16 cellular contexts compared by ENCODE assay signal in genomic region chr1:36523850-36524249, GRCh38. TPM values are rescaled to one million over a fixed set of nuclear protein-coding genes. Genes with fewer than 3 reads are reported as not detected.
DNase-seq lines count a peak whose midpoint lies in the region; ATAC-seq, FAIRE-seq and TF ChIP-seq lines count a peak whose summit lies in the region.
"Had no signal": no experiment of that assay in that cellular context is flagged by ENCODE, and none has a peak within 500 bp of the region (broad histone marks: within the 10 kb centered on the region; RNA-seq: fewer than 3 reads in every experiment).

No MANE protein-coding gene starts in this region.

- H3K36me3 ChIP-seq in osteoblast (ENCODE audit: insufficient read depth, low read length): no peaks in the 10 kb centered on the region
- no peaks in the 10 kb centered on the region for H3K36me3 ChIP-seq in upper lobe of right lung
- H3K36me3 ChIP-seq: pancreas, upper lobe of left lung had no signal

- no peaks in the 10 kb centered on the region for H4K20me1 ChIP-seq in osteoblast (ENCODE audit: insufficient read depth, low read length)

- H3K4me2 ChIP-seq in osteoblast (ENCODE audit: insufficient read depth, low read length): no peak overlapping the region

- no peak overlapping the region for H2AFZ ChIP-seq in osteoblast (ENCODE audit: low read length)

- H3K79me2 ChIP-seq in osteoblast (ENCODE audit: insufficient read depth, low read length): no peaks in the 10 kb centered on the region

- H3K4me3 Mint-ChIP-seq in natural killer cell treated with Interleukin-12 subunit alpha and Interleukin-12 subunit beta and Interleukin-15 and Interleukin-18, amount 100 ng/mL, for 72 hours: peak overlapping the region; percentile 16
- no peak overlapping the region for H3K4me3 Mint-ChIP-seq in natural killer cell
- H3K4me3 Mint-ChIP-seq in activated CD4-positive, alpha-beta memory T cell treated with anti-CD3 and anti-CD28 coated beads for 36 hours: peak overlapping the region; percentile 48
- H3K4me3 Mint-ChIP-seq: activated naive CD4-positive, alpha-beta T cell treated with anti-CD3 and anti-CD28 coated beads, Interleukin-2, amount 10 ng/mL, durations not matched to agents 7 days and 5 days had no signal

- H3K9me3 ChIP-seq in osteoblast (ENCODE audit: low read depth, low read length) (no peaks in the 10 kb centered on the region), upper lobe of right lung (no peaks in the 10 kb centered on the region)
- H3K9me3 ChIP-seq: pancreas, upper lobe of left lung had no signal

- CTCF ChIA-PET in activated CD4-positive, alpha-beta memory T cell treated with anti-CD3 and anti-CD28 coated beads for 36 hours (lab: Charles Lee): no interaction called here

- no peaks in the 10 kb centered on the region for H3K9me3 Mint-ChIP-seq in natural killer cell treated with Interleukin-12 subunit alpha and Interleukin-12 subunit beta and Interleukin-15 and Interleukin-18, amount 100 ng/mL, for 72 hours
- no peaks in the 10 kb centered on the region for H3K9me3 Mint-ChIP-seq in natural killer cell
- no peaks in the 10 kb centered on the region for H3K9me3 Mint-ChIP-seq in activated CD4-positive, alpha-beta memory T cell treated with anti-CD3 and anti-CD28 coated beads for 36 hours
- H3K9me3 Mint-ChIP-seq: activated naive CD4-positive, alpha-beta T cell treated with anti-CD3 and anti-CD28 coated beads, Interleukin-2, amount 10 ng/mL, durations not matched to agents 7 days and 5 days had no signal

- H3K4me3 ChIP-seq in osteoblast (ENCODE audit: insufficient read depth, low read length) (no peak overlapping the region), upper lobe of right lung (no peak overlapping the region)
- H3K4me3 ChIP-seq: pancreas, skin epidermis, upper lobe of left lung had no signal

- POLR2A ChIA-PET in activated CD4-positive, alpha-beta memory T cell treated with anti-CD3 and anti-CD28 coated beads for 36 hours (lab: Charles Lee): interaction anchor here (2.0 kb wide), 1 partner anchor 11 kb away, joined by 7 read pairs; no protein-coding TSS in a partner anchor

- intact Hi-C loops in natural killer cell (cut with micrococcal nuclease): no loop called here
- intact Hi-C loops in activated CD4-positive, alpha-beta memory T cell treated with anti-CD3 and anti-CD28 coated beads for 36 hours (cut with micrococcal nuclease): no loop called here
- intact Hi-C loops in upper lobe of right lung (cut with DNase I): no loop called here

- ATAC-seq in natural killer cell treated with Interleukin-12 subunit alpha and Interleukin-12 subunit beta and Interleukin-15 and Interleukin-18, amount 100 ng/mL, for 72 hours: peak; percentile 50 to 59
- ATAC-seq in natural killer cell: no peak
- ATAC-seq in upper lobe of right lung: no peak
- ATAC-seq: pancreas had no signal

- H3K4me1 ChIP-seq in osteoblast (ENCODE audit: insufficient read depth, low read length): no peaks in the 10 kb centered on the region
- H3K4me1 ChIP-seq in upper lobe of right lung: no peaks in the 10 kb centered on the region
- H3K4me1 ChIP-seq: pancreas, upper lobe of left lung had no signal

- H3K27me3 Mint-ChIP-seq in natural killer cell treated with Interleukin-12 subunit alpha and Interleukin-12 subunit beta and Interleukin-15 and Interleukin-18, amount 100 ng/mL, for 72 hours: peaks cover 0 to 2% of the 10 kb centered on the region in 2 donors
- no peaks in the 10 kb centered on the region for H3K27me3 Mint-ChIP-seq in natural killer cell (ENCODE audit: low read depth in 2 of 2)
- H3K27me3 Mint-ChIP-seq in activated CD4-positive, alpha-beta memory T cell treated with anti-CD3 and anti-CD28 coated beads for 36 hours: no peaks in the 10 kb centered on the region
- H3K27me3 Mint-ChIP-seq: activated naive CD4-positive, alpha-beta T cell treated with anti-CD3 and anti-CD28 coated beads, Interleukin-2, amount 10 ng/mL, durations not matched to agents 7 days and 5 days had no signal

- peak overlapping the region; percentile 57 to 68 for H3K27ac Mint-ChIP-seq in natural killer cell treated with Interleukin-12 subunit alpha and Interleukin-12 subunit beta and Interleukin-15 and Interleukin-18, amount 100 ng/mL, for 72 hours
- H3K27ac Mint-ChIP-seq in natural killer cell: no peak overlapping the region
- H3K27ac Mint-ChIP-seq in activated CD4-positive, alpha-beta memory T cell treated with anti-CD3 and anti-CD28 coated beads for 36 hours: peak overlapping the region; percentile 84
- H3K27ac Mint-ChIP-seq: activated naive CD4-positive, alpha-beta T cell treated with anti-CD3 and anti-CD28 coated beads, Interleukin-2, amount 10 ng/mL, durations not matched to agents 7 days and 5 days had no signal

- no peaks in the 10 kb centered on the region for H3K27me3 ChIP-seq in osteoblast (ENCODE audit: insufficient read depth, low read length)
- H3K27me3 ChIP-seq in upper lobe of right lung: peaks cover 5% of the 10 kb centered on the region
- H3K27me3 ChIP-seq: pancreas, upper lobe of left lung had no signal

- FAIRE-seq in D721Med (lab: Jason Lieb, UNC): no peak
- FAIRE-seq: pancreas had no signal

- DNase-seq in natural killer cell treated with Interleukin-12 subunit alpha and Interleukin-12 subunit beta and Interleukin-15 and Interleukin-18, amount 100 ng/mL, for 72 hours (ENCODE audit: low spot score): no peak
- DNase-seq in natural killer cell (no peak), osteoblast (ENCODE audit: insufficient read length, low spot score, missing footprints) (peak; percentile 21), upper lobe of right lung (no peak), activated gamma-delta T cell (lab: John Stamatoyannopoulos, UW) (no peak), D721Med (ENCODE audit: insufficient read length, low spot score) (no peak)
- peak; percentile 74 for DNase-seq in activated CD4-positive, alpha-beta memory T cell treated with anti-CD3 and anti-CD28 coated beads for 36 hours
- DNase-seq: activated naive CD4-positive, alpha-beta T cell treated with anti-CD3 and anti-CD28 coated beads, Interleukin-2, amount 10 ng/mL, durations not matched to agents 7 days and 5 days; AML-193; DMS53; NCI-H1694; NCI-H524 treated with DMSO at 0.1 percent for 48 hours; pancreas; RPMI8226 had no signal

- no peak for TF ChIP-seq CTCF in natural killer cell (IDR thresholded peaks at IDR 0.05)
- no peak for TF ChIP-seq CTCF in osteoblast (IDR thresholded peaks at IDR 0.05; ENCODE audit: extremely low read depth, low read depth, low read length)
- no peak for TF ChIP-seq CTCF in upper lobe of right lung (IDR thresholded peaks at IDR 0.05)
- no peak for TF ChIP-seq CTCF in D721Med (IDR thresholded peaks at IDR 0.05; ENCODE audit: insufficient read depth, missing control alignments)

- H3K36me3 Mint-ChIP-seq in natural killer cell treated with Interleukin-12 subunit alpha and Interleukin-12 subunit beta and Interleukin-15 and Interleukin-18, amount 100 ng/mL, for 72 hours: no peaks in the 10 kb centered on the region
- no peaks in the 10 kb centered on the region for H3K36me3 Mint-ChIP-seq in natural killer cell
- H3K36me3 Mint-ChIP-seq in activated CD4-positive, alpha-beta memory T cell treated with anti-CD3 and anti-CD28 coated beads for 36 hours: no peaks in the 10 kb centered on the region
- H3K36me3 Mint-ChIP-seq: activated naive CD4-positive, alpha-beta T cell treated with anti-CD3 and anti-CD28 coated beads, Interleukin-2, amount 10 ng/mL, durations not matched to agents 7 days and 5 days had no signal

- peaks cover 0 to 11% of the 10 kb centered on the region in 2 donors for H3K4me1 Mint-ChIP-seq in natural killer cell treated with Interleukin-12 subunit alpha and Interleukin-12 subunit beta and Interleukin-15 and Interleukin-18, amount 100 ng/mL, for 72 hours (ENCODE audit: low read depth in 2 of 2)
- no peaks in the 10 kb centered on the region for H3K4me1 Mint-ChIP-seq in natural killer cell
- peaks cover 20% of the 10 kb centered on the region for H3K4me1 Mint-ChIP-seq in activated CD4-positive, alpha-beta memory T cell treated with anti-CD3 and anti-CD28 coated beads for 36 hours (ENCODE audit: low read depth)

- H3K27ac ChIP-seq in osteoblast (ENCODE audit: low read depth, low read length) (no peak overlapping the region), upper lobe of right lung (no peak overlapping the region)
- H3K27ac ChIP-seq: pancreas, skin epidermis, upper lobe of left lung had no signal

RNA-seq across cellular contexts. Expression of gene CSF3R, which starts 41.1 kb away (rescaled TPM):
- under 1 TPM; 0.64 to 0.78 TPM for total RNA-seq in natural killer cell treated with Interleukin-12 subunit alpha and Interleukin-12 subunit beta and Interleukin-15 and Interleukin-18, amount 100 ng/mL, for 72 hours
- total RNA-seq in natural killer cell (10 to 100 TPM in 2 of 3 donors, 1 to 10 TPM in 1; 5.7 to 74.9 (median 11.7) TPM), osteoblast (not detected in 2 replicates), upper lobe of right lung (202 TPM)
- not detected for total RNA-seq in activated CD4-positive, alpha-beta memory T cell treated with anti-CD3 and anti-CD28 coated beads for 36 hours

RNA-seq across cellular contexts. Expression of gene MRPS15, which starts 59.7 kb away (rescaled TPM):
- total RNA-seq in natural killer cell treated with Interleukin-12 subunit alpha and Interleukin-12 subunit beta and Interleukin-15 and Interleukin-18, amount 100 ng/mL, for 72 hours: 100 to 1,000 TPM in 1 of 2 donors, 10 to 100 TPM in 1; 78.8 to 109 TPM
- total RNA-seq in natural killer cell: 10 to 100 TPM; 28.2 to 38.2 (median 32.0) TPM
- 100 to 1,000 TPM; 113 to 115 TPM for total RNA-seq in activated CD4-positive, alpha-beta memory T cell treated with anti-CD3 and anti-CD28 coated beads for 36 hours
- total RNA-seq in osteoblast: 77.1 and 77.2 TPM in 2 replicates
- total RNA-seq in upper lobe of right lung: 65.0 TPM

Comparison
In these comparisons a context has a peak if more than half of its experiments do, and no peak if none do; other contexts are left out.
1. ATAC-seq: peak in natural killer cell treated with Interleukin-12 subunit alpha and Interleukin-12 subunit beta and Interleukin-15 and Interleukin-18, amount 100 ng/mL, for 72 hours (2 of 2); none in natural killer cell (0 of 3) and upper lobe of right lung (single experiment).
2. H3K27ac Mint-ChIP-seq: peak in natural killer cell treated with Interleukin-12 subunit alpha and Interleukin-12 subunit beta and Interleukin-15 and Interleukin-18, amount 100 ng/mL, for 72 hours (2 of 2) and activated CD4-positive, alpha-beta memory T cell treated with anti-CD3 and anti-CD28 coated beads for 36 hours (single experiment); none in natural killer cell (0 of 2).
3. DNase-seq: peak in activated CD4-positive, alpha-beta memory T cell treated with anti-CD3 and anti-CD28 coated beads for 36 hours (single experiment) and osteoblast (single experiment); none in natural killer cell treated with Interleukin-12 subunit alpha and Interleukin-12 subunit beta and Interleukin-15 and Interleukin-18, amount 100 ng/mL, for 72 hours (single experiment), natural killer cell (single experiment), upper lobe of right lung (single experiment), activated gamma-delta T cell (single experiment) and D721Med (single experiment).